8 cellular contexts compared by ENCODE assay signal in genomic region chr2:60552851-60553495, GRCh38. TPM values are rescaled to one million over a fixed set of nuclear protein-coding genes. Genes with fewer than 3 reads are reported as not detected.
DNase-seq lines count a peak whose midpoint lies in the region; ATAC-seq and TF ChIP-seq lines count a peak whose summit lies in the region.

No MANE protein-coding gene starts in this region.

- H2BK5ac ChIP-seq in mesenchymal stem cell (ENCODE audit: low read depth, low read length, poor library complexity, severe bottlenecking): no peak overlapping the region

- H3K27ac Mint-ChIP-seq in brain: peak overlapping the region; percentile 47 to 100 (median 97)

- H3K4me3 Mint-ChIP-seq in brain: peak overlapping the region; percentile 92 to 100 (median 97)

- no peak for DNase-seq in right atrium auricular region (ENCODE audit: low spot score)
- DNase-seq in left cardiac atrium: no peak
- DNase-seq in mesenchymal stem cell: no peak
- no peak for DNase-seq in vagina (ENCODE audit: extremely low spot score in 2 of 2)
- DNase-seq in NCI-H1092 treated with DMSO at 0.1 percent for 48 hours (lab: John Stamatoyannopoulos, UW): no peak
- no peak for DNase-seq in midbrain (lab: John Stamatoyannopoulos, UW)
- no peak for DNase-seq in MV-4-11 (lab: John Stamatoyannopoulos, UW)

- WGBS in mesenchymal stem cell: under 1% methylated on average over 32 of the region's 38 CpGs

- no peak overlapping the region for H3K4ac ChIP-seq in mesenchymal stem cell (ENCODE audit: low read depth in 1 of 2, low read length in 2 of 2)

- H3K18ac ChIP-seq in mesenchymal stem cell (ENCODE audit: low read depth in 1 of 2, low read length in 2 of 2): peak overlapping the region in 1 of 2 experiments; percentile 76

- no peak overlapping the region for H3K9ac ChIP-seq in mesenchymal stem cell (ENCODE audit: low read length)

- no peaks in the 10 kb centered on the region for H3K9me3 Mint-ChIP-seq in brain

- no peak overlapping the region for H3K14ac ChIP-seq in mesenchymal stem cell (ENCODE audit: low read length in 2 of 2)

- no peak for TF ChIP-seq POLR2A in vagina (IDR thresholded peaks at IDR 0.05)

- H3K27me3 ChIP-seq in right atrium auricular region: peaks cover 14 to 21% of the 10 kb centered on the region in 2 donors
- peaks cover 23 to 82% of the 10 kb centered on the region in 2 experiments for H3K27me3 ChIP-seq in mesenchymal stem cell (ENCODE audit: control insufficient read depth in 1 of 2, insufficient read depth in 1 of 2, low read length in 2 of 2)
- no peaks in the 10 kb centered on the region for H3K27me3 ChIP-seq in vagina

- no peak overlapping the region for H2BK15ac ChIP-seq in mesenchymal stem cell (ENCODE audit: low read depth, poor library complexity, severe bottlenecking)

- H2BK120ac ChIP-seq in mesenchymal stem cell (ENCODE audit: low read depth, low read length): no peak overlapping the region

- no peaks in the 10 kb centered on the region for H3K36me3 Mint-ChIP-seq in brain

- intact Hi-C loops in left cardiac atrium (cut with DNase I) (loop anchor here in 1 of 2 donors (10.0 kb wide), 1 partner anchor 218 kb away; no protein-coding TSS in a partner anchor), vagina (cut with DNase I) (no loop called here)

- peaks cover 17% of the 10 kb centered on the region for H3K79me1 ChIP-seq in mesenchymal stem cell (replicated peaks; ENCODE audit: low read length, poor library complexity, severe bottlenecking)

- H3K36me3 ChIP-seq in right atrium auricular region (no peaks in the 10 kb centered on the region), mesenchymal stem cell (ENCODE audit: control insufficient read depth in 1 of 2, insufficient read depth in 2 of 2, low read depth in 1 of 2, low read length in 2 of 2) (no peaks in the 10 kb centered on the region), vagina (no peaks in the 10 kb centered on the region)

- peaks cover 39% of the 10 kb centered on the region for H3K4me1 Mint-ChIP-seq in brain

- H2BK12ac ChIP-seq in mesenchymal stem cell (ENCODE audit: low read length in 2 of 2): no peak overlapping the region

- H4K8ac ChIP-seq in mesenchymal stem cell (ENCODE audit: low read length): no peak overlapping the region

- no peak overlapping the region for H2AK5ac ChIP-seq in mesenchymal stem cell (ENCODE audit: low read length, severe bottlenecking)

- H3K9me3 ChIP-seq in right atrium auricular region (no peaks in the 10 kb centered on the region), mesenchymal stem cell (ENCODE audit: control insufficient read depth, low read length) (no peaks in the 10 kb centered on the region), vagina (no peaks in the 10 kb centered on the region)

- H2AFZ ChIP-seq in mesenchymal stem cell (ENCODE audit: low read depth, low read length): no peak overlapping the region

- H3K4me1 ChIP-seq in right atrium auricular region: peaks cover 0 to 73% of the 10 kb centered on the region in 2 donors
- H3K4me1 ChIP-seq in mesenchymal stem cell (ENCODE audit: control insufficient read depth, insufficient read depth, low read depth, low read length): peaks cover 22% of the 10 kb centered on the region
- H3K4me1 ChIP-seq in vagina: peaks cover 71% of the 10 kb centered on the region

- H3K4me2 ChIP-seq in mesenchymal stem cell (ENCODE audit: low read length, poor library complexity, severe bottlenecking): peak overlapping the region; percentile 98

- H3K27ac ChIP-seq in right atrium auricular region: peak overlapping the region; percentile 40 to 65
- peak overlapping the region; percentile 64 for H3K27ac ChIP-seq in mesenchymal stem cell (ENCODE audit: low read length, poor library complexity, severe bottlenecking)
- H3K27ac ChIP-seq in vagina: peak overlapping the region; percentile 59

- no peak overlapping the region for H3K23ac ChIP-seq in mesenchymal stem cell (ENCODE audit: low read length in 2 of 2)

- H4K91ac ChIP-seq in mesenchymal stem cell (ENCODE audit: low read length): no peak overlapping the region

- H3K4me3 ChIP-seq in right atrium auricular region: peak overlapping the region; percentile 50 to 66
- peak overlapping the region; percentile 68 to 74 for H3K4me3 ChIP-seq in mesenchymal stem cell (ENCODE audit: insufficient read depth in 1 of 2, low read depth in 1 of 2, low read length in 2 of 2)
- peak overlapping the region; percentile 49 to 55 for H3K4me3 ChIP-seq in vagina

- TF ChIP-seq CTCF in right atrium auricular region (IDR thresholded peaks at IDR 0.05): no peak
- TF ChIP-seq CTCF in brain (conservative IDR thresholded peaks at IDR 0.05): no peak
- no peak for TF ChIP-seq CTCF in vagina (IDR thresholded peaks at IDR 0.05)

- no peak for ATAC-seq in left cardiac atrium

- peaks cover 33% of the 10 kb centered on the region for H3K27me3 Mint-ChIP-seq in brain

RNA-seq across cellular contexts. Expression of gene BCL11A, which starts 0.5 kb away (rescaled TPM):
- total RNA-seq in right atrium auricular region: 1 to 10 TPM; 2.2 to 3.3 TPM
- 1 to 10 TPM; 4.5 to 4.7 TPM for total RNA-seq in left cardiac atrium
- 22.7 TPM for polyA plus RNA-seq in brain (ENCODE audit: insufficient read depth, low read depth, low replicate concordance)
- polyA plus RNA-seq in mesenchymal stem cell (2013, experiment 1 of 2): 1.1 TPM
- polyA plus RNA-seq in mesenchymal stem cell (2013, experiment 2 of 2): 1.1 TPM
- 48.4 TPM for total RNA-seq in vagina
